21 cellular contexts compared by ENCODE assay signal in the genomic region with DNA sequence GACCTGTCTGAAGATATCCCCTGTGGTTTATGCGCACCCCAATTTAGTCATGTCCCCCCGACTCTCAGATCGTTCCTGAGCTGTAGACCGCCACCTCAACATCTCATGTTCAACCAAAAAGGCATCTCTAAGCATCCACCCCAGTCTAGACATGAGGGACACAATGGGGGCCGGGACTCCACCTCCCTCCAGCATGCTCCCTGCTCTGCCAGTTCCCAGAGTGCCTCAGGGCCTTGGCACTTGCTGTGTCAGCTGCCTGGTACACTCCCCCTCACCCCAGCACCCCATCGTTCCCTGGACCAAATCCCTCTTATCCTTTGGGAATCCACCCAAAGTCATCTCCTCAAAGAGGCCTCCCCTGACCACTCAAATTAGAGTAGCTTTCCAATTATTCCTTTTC. TPM values are rescaled to one million over a fixed set of nuclear protein-coding genes. Genes with fewer than 3 reads are reported as not detected.
DNase-seq lines count a peak whose midpoint lies in the region; ATAC-seq, FAIRE-seq and TF ChIP-seq lines count a peak whose summit lies in the region.
"Had no signal": no experiment of that assay in that cellular context is flagged by ENCODE, and none has a peak within 500 bp of the region (broad histone marks: within the 10 kb centered on the region; RNA-seq: fewer than 3 reads in every experiment).

No MANE protein-coding gene starts in this region.

- H4K20me1 ChIP-seq in IMR-90 (ENCODE audit: insufficient read depth, low read length), result peaks cover 10% of the 10 kb centered on the region; the same call in 1 of the 2 replicates

- H3K9me3 ChIP-seq in IMR-90 (ENCODE audit: control insufficient read depth, insufficient read depth, low read length) (no peaks in the 10 kb centered on the region), esophagus squamous epithelium (no peaks in the 10 kb centered on the region), testis (no peaks in the 10 kb centered on the region), small intestine (ENCODE audit: control insufficient read depth, low read depth) (no peaks in the 10 kb centered on the region)
- H3K9me3 ChIP-seq: HAP-1, mucosa of descending colon had no signal

- CTCF ChIA-PET in IMR-90 (lab: Yijun Ruan, JAX), result no interaction called here

- peaks cover 23% of the 10 kb centered on the region; the same call in 1 of the 2 replicates for H3K36me3 ChIP-seq in IMR-90 (ENCODE audit: control insufficient read depth, insufficient read depth, low read length)
- peaks cover 0 to 3% (median 0%) of the 10 kb centered on the region in 3 donors for H3K36me3 ChIP-seq in esophagus squamous epithelium
- no peaks in the 10 kb centered on the region for H3K36me3 ChIP-seq in testis (ENCODE audit: low read depth, missing control alignments)
- H3K36me3 ChIP-seq in small intestine (ENCODE audit: control insufficient read depth in 2 of 2, insufficient read depth in 2 of 2, low read length in 2 of 2), result no peaks in the 10 kb centered on the region
- H3K36me3 ChIP-seq: HAP-1 had no signal

- H3K4me1 Mint-ChIP-seq in osteocyte (ENCODE audit: unreplicated experiment), result peaks cover 24% of the 10 kb centered on the region
- H3K4me1 Mint-ChIP-seq: activated naive CD4-positive, alpha-beta T cell treated with anti-CD3 and anti-CD28 coated beads, Interleukin-2, amount 10 ng/mL, durations not matched to agents 7 days and 5 days had no signal

- no peak overlapping the region for H3K23ac ChIP-seq in IMR-90 (ENCODE audit: low read depth, low read length)

- FAIRE-seq in HTR-8/SVneo (lab: Jason Lieb, UNC) (no peak), small intestine (lab: Jason Lieb, UNC) (no peak)
- FAIRE-seq: astrocyte, endometrium had no signal

- TF ChIP-seq CTCF in IMR-90 (conservative IDR thresholded peaks at IDR 0.05; ENCODE audit: low read depth, low read length) (no peak), esophagus squamous epithelium (IDR thresholded peaks at IDR 0.05) (no peak), osteocyte (IDR thresholded peaks at IDR 0.05) (no peak), testis (IDR thresholded peaks at IDR 0.05) (no peak)

- no peak overlapping the region for H3K18ac ChIP-seq in IMR-90 (ENCODE audit: low read depth, low read length)

- H2BK5ac ChIP-seq in IMR-90 (ENCODE audit: low read depth, low read length, poor library complexity, severe bottlenecking), result no peak overlapping the region

- peaks cover 12% of the 10 kb centered on the region for H3K36me3 Mint-ChIP-seq in osteocyte (ENCODE audit: unreplicated experiment)
- H3K36me3 Mint-ChIP-seq: activated naive CD4-positive, alpha-beta T cell treated with anti-CD3 and anti-CD28 coated beads, Interleukin-2, amount 10 ng/mL, durations not matched to agents 7 days and 5 days; CD8-positive, alpha-beta T cell had no signal

- no peak overlapping the region for H3K56ac ChIP-seq in IMR-90 (ENCODE audit: extremely low read depth, insufficient read depth, low read length)

- H3K27me3 Mint-ChIP-seq in osteocyte (ENCODE audit: unreplicated experiment), result no peaks in the 10 kb centered on the region

- H2AFZ ChIP-seq in IMR-90 (replicated peaks; ENCODE audit: low read length, poor library complexity), result no peak overlapping the region

- 81% methylated on average over 3 of the region's 6 CpGs; no CpG with 5 or more reads in 1 of the 2 experiments for WGBS in IMR-90 (ENCODE audit: extremely low coverage in 2 of 2, insufficient read length in 1 of 2), 2 experiments
- 53 to 55% methylated on average over 4 to 6 of the region's 6 CpGs for WGBS in esophagus squamous epithelium, 2 donors
- 68 to 77% methylated on average over 6 of the region's 6 CpGs for WGBS in testis, 2 donors
- 69 to 81% (median 80%) methylated on average over 6 of the region's 6 CpGs for WGBS in small intestine, 3 donors

- H3K9me3 Mint-ChIP-seq in osteocyte (ENCODE audit: unreplicated experiment), result no peaks in the 10 kb centered on the region
- H3K9me3 Mint-ChIP-seq: activated naive CD4-positive, alpha-beta T cell treated with anti-CD3 and anti-CD28 coated beads, Interleukin-2, amount 10 ng/mL, durations not matched to agents 7 days and 5 days; CD8-positive, alpha-beta T cell had no signal

- no peak overlapping the region for H3K27ac ChIP-seq in IMR-90 (ENCODE audit: insufficient read depth, low read length)
- peak overlapping the region; percentile 68 to 94 (median 87) for H3K27ac ChIP-seq in esophagus squamous epithelium
- H3K27ac ChIP-seq in testis, result peak overlapping the region; percentile 83
- H3K27ac ChIP-seq in small intestine (ENCODE audit: low read depth in 1 of 2, low read length in 1 of 2), result no peak overlapping the region
- H3K27ac ChIP-seq: VCaP had no signal

- dilution Hi-C loops in IMR-90 (cut with HindIII; ENCODE audit: low sequenced_read_pairs, unreplicated experiment), result no loop called here

- H3K4me3 ChIP-seq in IMR-90 (ENCODE audit: insufficient read depth, low read depth, low read length) (no peak overlapping the region), esophagus squamous epithelium (no peak overlapping the region), testis (no peak overlapping the region), small intestine (ENCODE audit: low read depth in 1 of 2, low read length in 2 of 2) (no peak overlapping the region)
- H3K4me3 ChIP-seq: HAP-1, mucosa of descending colon had no signal

- H3K9ac ChIP-seq in IMR-90 (ENCODE audit: low read depth, low read length), result no peak overlapping the region

- peak overlapping the region; percentile 7 for H2AK9ac ChIP-seq in IMR-90 (replicated peaks; ENCODE audit: low read depth, low read length, poor library complexity)

- peaks cover 18% of the 10 kb centered on the region; the same call in 1 of the 2 replicates for H3K9me1 ChIP-seq in IMR-90 (ENCODE audit: insufficient read depth, low read length)

- no peak overlapping the region for H2BK120ac ChIP-seq in IMR-90 (ENCODE audit: low read depth, low read length)

- H3K4ac ChIP-seq in IMR-90 (ENCODE audit: low read depth, low read length), result no peak overlapping the region

- no peak overlapping the region for H3K4me2 ChIP-seq in IMR-90 (ENCODE audit: low read depth, low read length)

- no peak overlapping the region for H4K91ac ChIP-seq in IMR-90 (ENCODE audit: insufficient read depth, low read depth, low read length)

- no peak overlapping the region for H3K14ac ChIP-seq in IMR-90 (replicated peaks; ENCODE audit: low read depth, low read length)

- no peak for DNase-seq in IMR-90
- DNase-seq in esophagus squamous epithelium (lab: John Stamatoyannopoulos, UW), result no peak
- no peak for DNase-seq in osteocyte (ENCODE audit: extremely low spot score, unreplicated experiment)
- DNase-seq in testis, result no peak
- DNase-seq in HTR-8/SVneo (ENCODE audit: insufficient read length, low spot score), result no peak
- DNase-seq in small intestine, result no peak
- no peak for DNase-seq in ureter (ENCODE audit: low spot score)
- no peak for DNase-seq in SHP77 (lab: John Stamatoyannopoulos, UW)
- DNase-seq: activated CD4-positive, alpha-beta T cell treated with anti-CD3 and anti-CD28 coated beads, Interleukin-2, amount 50 U/mL, for 4 hours; activated naive CD4-positive, alpha-beta T cell treated with anti-CD3 and anti-CD28 coated beads, Interleukin-2, amount 10 ng/mL, durations not matched to agents 7 days and 5 days; CD8-positive, alpha-beta T cell; mucosa of descending colon; NCI-H1417; NCI-H526 treated with DMSO at 0.1 percent for 48 hours; substantia nigra; T-helper 2 cell had no signal

- H3K4me3 Mint-ChIP-seq in osteocyte (ENCODE audit: unreplicated experiment), result no peak overlapping the region
- H3K4me3 Mint-ChIP-seq: activated naive CD4-positive, alpha-beta T cell treated with anti-CD3 and anti-CD28 coated beads, Interleukin-2, amount 10 ng/mL, durations not matched to agents 7 days and 5 days; CD8-positive, alpha-beta T cell had no signal

- no peak overlapping the region for H2BK20ac ChIP-seq in IMR-90 (ENCODE audit: low read depth, low read length)

- H3K27me3 ChIP-seq in IMR-90 (ENCODE audit: control insufficient read depth, insufficient read depth, low read length) (no peaks in the 10 kb centered on the region), esophagus squamous epithelium (no peaks in the 10 kb centered on the region), testis (no peaks in the 10 kb centered on the region), small intestine (ENCODE audit: control insufficient read depth in 2 of 2, insufficient read depth in 2 of 2, low read length in 2 of 2) (no peaks in the 10 kb centered on the region)

- H3K79me1 ChIP-seq in IMR-90 (ENCODE audit: low read depth in 1 of 2, low read length in 2 of 2), result peaks cover 26 to 54% of the 10 kb centered on the region in 2 experiments; a peak in 3 of 4 replicates

- no TSS peak for BruUV-seq in IMR-90 (replicated peaks; lab: Mats Ljungman, UMichigan)

- H3K27ac Mint-ChIP-seq in osteocyte (ENCODE audit: unreplicated experiment), result peak overlapping the region; percentile 61
- H3K27ac Mint-ChIP-seq: CD8-positive, alpha-beta T cell had no signal

- in situ Hi-C loops in IMR-90 (cut with MboI; ENCODE audit: low sequenced_read_pairs), result no loop called here

- peak overlapping the region; percentile 70; the same call in 1 of the 2 replicates for H2AK5ac ChIP-seq in IMR-90 (ENCODE audit: low read depth, low read length)

- H2BK15ac ChIP-seq in IMR-90 (ENCODE audit: low read depth, low read length), result no peak overlapping the region

- POLR2A ChIA-PET in IMR-90 (lab: Charles Lee; ENCODE audit: unreplicated experiment), result no interaction called here

- ATAC-seq in IMR-90 (ENCODE audit: low read depth), result no peak
- ATAC-seq: CD8-positive, alpha-beta T cell had no signal

- peaks cover 19% of the 10 kb centered on the region for H3K4me1 ChIP-seq in IMR-90 (ENCODE audit: control insufficient read depth, insufficient read depth, low read length)
- peaks cover 29 to 63% (median 40%) of the 10 kb centered on the region in 3 donors for H3K4me1 ChIP-seq in esophagus squamous epithelium
- peaks cover 43% of the 10 kb centered on the region for H3K4me1 ChIP-seq in testis
- no peaks in the 10 kb centered on the region for H3K4me1 ChIP-seq in small intestine (ENCODE audit: control insufficient read depth in 2 of 2, insufficient read depth in 1 of 2, low read depth in 1 of 2, low read length in 1 of 2)
- H3K4me1 ChIP-seq: HAP-1 had no signal

- no peak for TF ChIP-seq RAD21 in IMR-90 (IDR thresholded peaks at IDR 0.05; ENCODE audit: low read length)

- no peak for TF ChIP-seq POLR2A in IMR-90 (IDR thresholded peaks at IDR 0.05; ENCODE audit: low read depth, low read length)
- no peak for TF ChIP-seq POLR2A in esophagus squamous epithelium (IDR thresholded peaks at IDR 0.05)
- TF ChIP-seq POLR2A in testis (IDR thresholded peaks at IDR 0.05), result no peak

- intact Hi-C loops in IMR-90 (cut with micrococcal nuclease), result no loop called here
- intact Hi-C loops in esophagus squamous epithelium (cut with DNase I), result no loop called here
- intact Hi-C loops in testis (cut with DNase I; ENCODE audit: low total_unique reads), result loop anchor here (10.0 kb wide), 1 partner anchor 76 kb away; no protein-coding TSS in a partner anchor

- no peak overlapping the region for H4K5ac ChIP-seq in IMR-90 (ENCODE audit: low read depth, low read length)

- H4K8ac ChIP-seq in IMR-90 (ENCODE audit: low read depth in 2 of 2, low read length in 2 of 2), result no peak overlapping the region

RNA-seq across cellular contexts. Expression of gene TNS1, which starts 22.2 kb away (rescaled TPM):
- total RNA-seq in IMR-90 (2012; rRNA removed) (41.9 and 45.2 TPM in 2 replicates), esophagus squamous epithelium (100 to 1,000 TPM in 1 of 4 donors, 10 to 100 TPM in 3; 34.7 to 201 (median 59.2) TPM), osteocyte (80.8 and 82.5 TPM in 2 replicates), testis (100 to 1,000 TPM; 227 to 256 TPM), ureter (581 TPM)
- polyA plus RNA-seq in IMR-90 (2012; rRNA removed) (40.3 and 41.1 TPM in 2 replicates), testis (ENCODE audit: insufficient read depth, low read depth, low replicate concordance) (75.9 TPM), small intestine (10 to 100 TPM in 1 of 3 donors, 1 to 10 TPM in 2; 1.3 to 52.1 (median 8.6) TPM)
- 17.3 and 23.8 TPM in 2 replicates for polyA plus RNA-seq in IMR-90 (2012; cell fraction: cytosol; rRNA removed)
- polyA plus RNA-seq in IMR-90 (2012; cell fraction: nucleus; rRNA removed; ENCODE audit: low replicate concordance), result 68.3 and 71.1 TPM in 2 replicates
- total RNA-seq: CD8-positive, alpha-beta T cell; OCI-LY7 had no signal

Comparison
In these comparisons a context has a peak if more than half of its experiments do, and no peak if none do; other contexts are left out.
1. H3K27ac ChIP-seq: peak in esophagus squamous epithelium (4 of 4) and testis (2 of 2); none in IMR-90 (single experiment) and small intestine (0 of 2).